In genomic region chr3:172750368-172751187, GRCh38 we compare ENCODE assay signal across 8 cellular contexts. TPM values are rescaled to one million over a fixed set of nuclear protein-coding genes. Genes with fewer than 3 reads are reported as not detected.
DNase-seq lines count a peak whose midpoint lies in the region; ATAC-seq, FAIRE-seq and TF ChIP-seq lines count a peak whose summit lies in the region.

ECT2 (plus strand) TSS chr3:172750726; CDS start chr3:172754531, 3,805 bp downstream.

- peaks cover 21% of the 10 kb centered on the region for H3K4me1 Mint-ChIP-seq in activated CD4-positive, alpha-beta T cell treated with anti-CD3 and anti-CD28 coated beads for 36 hours

- H3K27me3 ChIP-seq in BJ (ENCODE audit: control insufficient read depth, insufficient read depth, low read length) = no peaks in the 10 kb centered on the region
- no peaks in the 10 kb centered on the region for H3K27me3 ChIP-seq in kidney epithelial cell (ENCODE audit: control insufficient read depth, insufficient read depth, low read length)

- H3K9me3 Mint-ChIP-seq in activated CD4-positive, alpha-beta T cell treated with anti-CD3 and anti-CD28 coated beads for 36 hours (ENCODE audit: low read depth) = no peaks in the 10 kb centered on the region

- H3K36me3 ChIP-seq in BJ (ENCODE audit: control insufficient read depth, insufficient read depth, low read length) (no peaks in the 10 kb centered on the region), kidney epithelial cell (ENCODE audit: control insufficient read depth, insufficient read depth, low read length) (no peaks in the 10 kb centered on the region)

- H3K4me3 ChIP-seq in BJ (ENCODE audit: low read depth, low read length) = peak within 1 kb of the TSS; percentile 78
- H3K4me3 ChIP-seq in kidney epithelial cell (ENCODE audit: low read depth, low read length) = peak within 1 kb of the TSS; percentile 73

- FAIRE-seq in GM19239 (lab: Jason Lieb, UNC) = peak; percentile 98

- peak within 1 kb of the TSS; percentile 98 for H3K4me3 Mint-ChIP-seq in activated CD4-positive, alpha-beta T cell treated with anti-CD3 and anti-CD28 coated beads for 36 hours

- H3K27ac ChIP-seq in cingulate gyrus (ENCODE audit: low read depth, low read length) = peak within 1 kb of the TSS; percentile 29

- peak; percentile 100 for DNase-seq in BJ (ENCODE audit: low read depth)
- DNase-seq in GM19239 (ENCODE audit: insufficient read length, low spot score) = peak; percentile 83
- DNase-seq in NCI-H524 (lab: John Stamatoyannopoulos, UW) = peak; percentile 100
- DNase-seq in activated CD4-positive, alpha-beta T cell treated with anti-CD3 and anti-CD28 coated beads for 36 hours = peak; percentile 99
- DNase-seq in kidney epithelial cell (ENCODE audit: low read depth) = peak; percentile 99
- peak; percentile 96 to 97 for DNase-seq in stimulated activated CD4-positive, alpha-beta T cell treated with anti-CD3 and anti-CD28 coated beads, Interleukin-15, amount 100 ng/mL, for 48 hours (ENCODE audit: low read depth in 2 of 2)

- peak; percentile 74 for TF ChIP-seq CTCF in BJ (IDR thresholded peaks at IDR 0.05; ENCODE audit: insufficient read depth, low read depth, low read length)
- TF ChIP-seq CTCF in kidney epithelial cell (IDR thresholded peaks at IDR 0.05; ENCODE audit: insufficient read depth, low read length, poor library complexity, severe bottlenecking) = peak; percentile 85

- POLR2A ChIA-PET in BJ (lab: Charles Lee) = interaction anchor here (0.6 kb wide), 2 partner anchors 38 to 39 kb away, joined by 3 read pairs; no protein-coding TSS in a partner anchor
- POLR2A ChIA-PET in activated CD4-positive, alpha-beta T cell treated with anti-CD3 and anti-CD28 coated beads for 36 hours (lab: Charles Lee) = interaction anchor here (0.6 kb wide), 2 partner anchors 19 to 193 kb away, joined by 4 read pairs; no protein-coding TSS in a partner anchor

- CTCF ChIA-PET in BJ (lab: Yijun Ruan, JAX) = interaction anchor here (0.8 to 4.0 kb wide), 8 partner anchors 10 to 81 kb away, joined by 3 to 26 read pairs (median 4); partner anchors contain the start of gene NCEH1
- CTCF ChIA-PET in activated CD4-positive, alpha-beta T cell treated with anti-CD3 and anti-CD28 coated beads for 36 hours (lab: Charles Lee) = interaction anchor here (0.6 to 2.5 kb wide), 14 partner anchors 11 to 841 kb away, joined by 3 to 11 read pairs (median 4); partner anchors contain the start of gene NCEH1

- peaks cover 19% of the 10 kb centered on the region for H3K36me3 Mint-ChIP-seq in activated CD4-positive, alpha-beta T cell treated with anti-CD3 and anti-CD28 coated beads for 36 hours (ENCODE audit: low read depth)

- no peaks in the 10 kb centered on the region for H3K27me3 Mint-ChIP-seq in activated CD4-positive, alpha-beta T cell treated with anti-CD3 and anti-CD28 coated beads for 36 hours

- intact Hi-C loops in activated CD4-positive, alpha-beta T cell treated with anti-CD3 and anti-CD28 coated beads for 36 hours (cut with DNase I, micrococcal nuclease) = loop anchor here (1.0 to 5.0 kb wide), 6 partner anchors 39 to 1880 kb away; partner anchors contain the start of genes EIF5A2 (in 1 of the 2), NCEH1 (in 1 of the 2), RPL22L1 (in 1 of the 2) and TNFSF10 (in 1 of the 2)

- H3K27ac Mint-ChIP-seq in activated CD4-positive, alpha-beta T cell treated with anti-CD3 and anti-CD28 coated beads for 36 hours = peak within 1 kb of the TSS; percentile 99

- peak; percentile 95 for ATAC-seq in HG03457 (IDR thresholded peaks at IDR 0.05; ENCODE audit: unreplicated experiment)
- peak; percentile 100 for ATAC-seq in activated CD4-positive, alpha-beta T cell treated with anti-CD3 and anti-CD28 coated beads for 36 hours

RNA-seq across cellular contexts. Expression of gene ECT2, which starts in this region (rescaled TPM):
- polyA plus RNA-seq in BJ (2011; rRNA removed) = 15.3 and 30.9 TPM in 2 replicates
- polyA minus RNA-seq in BJ (2011; rRNA and poly(A)+ RNA removed) = 16.1 and 19.8 TPM in 2 replicates
- 10 to 100 TPM; 39.4 to 40.6 TPM for total RNA-seq in activated CD4-positive, alpha-beta T cell treated with anti-CD3 and anti-CD28 coated beads for 36 hours
- total RNA-seq in kidney epithelial cell = 20.5 and 26.3 TPM in 2 replicates

Comparison
In these comparisons a context has a peak if more than half of its experiments do, and no peak if none do; other contexts are left out.
1. Peak in every context shown above with its lines: DNase-seq, ATAC-seq, H3K4me3 ChIP-seq and H3K27ac ChIP-seq.